8 cellular contexts compared by ENCODE assay signal in genomic region chr2:46914578-46915230, GRCh38. TPM values are rescaled to one million over a fixed set of nuclear protein-coding genes. Genes with fewer than 3 reads are reported as not detected.
DNase-seq lines count a peak whose midpoint lies in the region; ATAC-seq and TF ChIP-seq lines count a peak whose summit lies in the region.

No MANE protein-coding gene starts in this region.

- peaks cover 51% of the 10 kb centered on the region for H3K4me1 Mint-ChIP-seq in activated T-cell treated with anti-CD3 and anti-CD28 coated beads, Interleukin-2, amount 50 U/mL, for 4 hours (ENCODE audit: low read depth)
- peaks cover 29% of the 10 kb centered on the region for H3K4me1 Mint-ChIP-seq in type B pancreatic cell (ENCODE audit: unreplicated experiment)

- peaks cover 0 to 21% of the 10 kb centered on the region in 2 donors for H3K36me3 ChIP-seq in left lung

- intact Hi-C loops in left lung (cut with DNase I): no loop called here

- peaks cover 5% of the 10 kb centered on the region for H3K36me3 Mint-ChIP-seq in activated T-cell treated with anti-CD3 and anti-CD28 coated beads, Interleukin-2, amount 50 U/mL, for 4 hours (ENCODE audit: insufficient read depth)
- H3K36me3 Mint-ChIP-seq in type B pancreatic cell: peaks cover 10% of the 10 kb centered on the region

- peak overlapping the region; percentile 86 for H3K27ac Mint-ChIP-seq in type B pancreatic cell

- peak overlapping the region; percentile 89 for H3K4me3 Mint-ChIP-seq in activated T-cell treated with anti-CD3 and anti-CD28 coated beads, Interleukin-2, amount 50 U/mL, for 4 hours
- H3K4me3 Mint-ChIP-seq in type B pancreatic cell: peak overlapping the region; percentile 95

- H3K9me3 Mint-ChIP-seq in activated T-cell treated with anti-CD3 and anti-CD28 coated beads, Interleukin-2, amount 50 U/mL, for 4 hours: no peaks in the 10 kb centered on the region
- no peaks in the 10 kb centered on the region for H3K9me3 Mint-ChIP-seq in type B pancreatic cell

- no peaks in the 10 kb centered on the region for H3K27me3 ChIP-seq in left lung

- H3K4me3 ChIP-seq in left lung: peak overlapping the region; percentile 94 to 97

- H3K27ac ChIP-seq in angular gyrus (ENCODE audit: low read depth, low read length) (peak overlapping the region; percentile 86), left lung (peak overlapping the region; percentile 83 to 88)

- H3K27me3 Mint-ChIP-seq in activated T-cell treated with anti-CD3 and anti-CD28 coated beads, Interleukin-2, amount 50 U/mL, for 4 hours (ENCODE audit: low read depth): no peaks in the 10 kb centered on the region
- no peaks in the 10 kb centered on the region for H3K27me3 Mint-ChIP-seq in type B pancreatic cell

- no peaks in the 10 kb centered on the region for H3K9me3 ChIP-seq in left lung

- no peak for DNase-seq in activated T-cell treated with anti-CD3 and anti-CD28 coated beads, Interleukin-2, amount 50 U/mL, for 4 hours
- DNase-seq in activated T-cell treated with anti-CD3 and anti-CD28 coated beads for 4 hours: no peak
- DNase-seq in left lung: no peak
- DNase-seq in type B pancreatic cell (ENCODE audit: extremely low spot score, unreplicated experiment): no peak
- no peak for DNase-seq in DMS79 treated with DMSO at 0.1 percent for 48 hours (lab: John Stamatoyannopoulos, UW)
- DNase-seq in COLO668 (lab: John Stamatoyannopoulos, UW; ENCODE audit: unreplicated experiment): no peak

- H3K4me1 ChIP-seq in left lung: peaks cover 9 to 35% of the 10 kb centered on the region in 2 donors

- TF ChIP-seq CTCF in left lung (IDR thresholded peaks at IDR 0.05) (no peak), type B pancreatic cell (conservative IDR thresholded peaks at IDR 0.05) (no peak)

- no peak for ATAC-seq in activated T-cell treated with anti-CD3 and anti-CD28 coated beads, Interleukin-2, amount 50 U/mL, for 4 hours
- ATAC-seq in left lung: no peak
- no peak for ATAC-seq in HG03175 (IDR thresholded peaks at IDR 0.05; ENCODE audit: unreplicated experiment)

RNA-seq across cellular contexts. Expression of gene MCFD2, which starts 0.9 kb away (rescaled TPM):
- 10 to 100 TPM; 46.7 to 63.4 (median 50.8) TPM for total RNA-seq in activated T-cell treated with anti-CD3 and anti-CD28 coated beads, Interleukin-2, amount 50 U/mL, for 4 hours
- 100 to 1,000 TPM in 1 of 2 donors, 10 to 100 TPM in 1; 78.0 to 121 TPM for total RNA-seq in left lung
- 66.7 and 72.4 TPM in 2 replicates for total RNA-seq in type B pancreatic cell (ENCODE audit: low replicate concordance)

RNA-seq across cellular contexts. Expression of gene TTC7A, which starts 26.3 kb away (rescaled TPM):
- total RNA-seq in activated T-cell treated with anti-CD3 and anti-CD28 coated beads, Interleukin-2, amount 50 U/mL, for 4 hours: 10 to 100 TPM; 24.2 to 31.1 (median 27.5) TPM
- 10 to 100 TPM; 43.3 to 53.4 TPM for total RNA-seq in left lung
- 15.9 and 19.8 TPM in 2 replicates for total RNA-seq in type B pancreatic cell (ENCODE audit: low replicate concordance)
